Comparison of ENCODE assay signal across 1 cellular context in genomic region chr6:81981812-81982211, GRCh38.
TF ChIP-seq lines count a peak whose summit lies in the region.

No MANE protein-coding gene starts in this region.

TF ChIP-seq in WTC11, 78 proteins besides CTCF, POLR2A, EP300 and RAD21 (continued from another document):
- TF ChIP-seq IRF1 (CRISPR knock-in tag; IDR thresholded peaks at IDR 0.05), result no peak
- no peak for TF ChIP-seq ZNF512 (CRISPR knock-in tag; IDR thresholded peaks at IDR 0.05; ENCODE audit: borderline replicate concordance)
- no peak for TF ChIP-seq E2F5 (CRISPR knock-in tag; IDR thresholded peaks at IDR 0.05)
